25 cellular contexts compared by ENCODE assay signal in genomic region chr15:69493406-69493805, GRCh38.
"Had no signal": no experiment of that assay in that cellular context is flagged by ENCODE, and none has a peak within 500 bp of the region (broad histone marks: within the 10 kb centered on the region; RNA-seq: fewer than 3 reads in every experiment).

No MANE protein-coding gene starts in this region.

- H3K27ac ChIP-seq: brain microvascular endothelial cell, cardiac muscle cell, KMS-11, Peyer's patch, RWPE1, SJSA1 had no signal

- H3K4me1 ChIP-seq: Peyer's patch, SJSA1 had no signal

- H3K9ac ChIP-seq: KMS-11 had no signal

- H3K27me3 ChIP-seq: brain microvascular endothelial cell, cardiac muscle cell, Peyer's patch, SJSA1 had no signal

- H3K4me2 ChIP-seq: KMS-11 had no signal

- H3K4me3 ChIP-seq: cardiac muscle cell, Peyer's patch, SJSA1 had no signal

- ATAC-seq: activated T-helper 17 cell treated with anti-CD3 and anti-CD28 coated beads, Interleukin-2, amount 50 U/mL, for 72 hours had no signal

- H3K36me3 ChIP-seq: brain microvascular endothelial cell, cardiac muscle cell, Peyer's patch, SJSA1 had no signal

- DNase-seq: activated CD4-positive, alpha-beta memory T cell treated with anti-CD3 and anti-CD28 coated beads, Interleukin-2, amount 10 ng/mL, durations not matched to agents 7 days and 5 days; activated CD4-positive, alpha-beta T cell treated with anti-CD3 and anti-CD28 coated beads, Interleukin-2, amount 10 ng/mL, durations not matched to agents 7 days and 5 days; activated CD4-positive, CD25-positive, alpha-beta regulatory T cell; activated gamma-delta T cell treated with Interleukin-2 at 50 U/mL for 16 hours; activated naive CD4-positive, alpha-beta T cell treated with anti-CD3 and anti-CD28 coated beads, Interleukin-2, amount 10 ng/mL, durations not matched to agents 7 days and 5 days; activated naive CD8-positive, alpha-beta T cell treated with anti-CD3 and anti-CD28 coated beads for 36 hours; activated T-cell treated with anti-CD3 and anti-CD28 coated beads for 4 hours; activated T-cell treated with anti-CD3 and anti-CD28 coated beads, Interleukin-2, amount 50 U/mL, for 48 hours; brain microvascular endothelial cell; NCI-H1092; NCI-H1417; NCI-H2029; NCI-H2107; NCI-H2171 treated with DMSO at 0.1 percent for 48 hours; NCI-H226; NCI-H526; Peyer's patch; SHP77; T-helper 2 cell; T1000 had no signal

- H3K9me3 ChIP-seq: Peyer's patch, SJSA1 had no signal
